ENCODE assay signal across 9 cellular contexts in genomic region chr6:17101422-17102257, GRCh38. TPM values are rescaled to one million over a fixed set of nuclear protein-coding genes. Genes with fewer than 3 reads are reported as not detected.
DNase-seq lines count a peak whose midpoint lies in the region; ATAC-seq and TF ChIP-seq lines count a peak whose summit lies in the region.
"Had no signal": no experiment of that assay in that cellular context is flagged by ENCODE, and none has a peak within 500 bp of the region (broad histone marks: within the 10 kb centered on the region; RNA-seq: fewer than 3 reads in every experiment).

STMND1 (plus strand) TSS chr6:17102050; CDS start chr6:17102258, 208 bp downstream.

- H3K4me1 Mint-ChIP-seq in activated T-cell treated with anti-CD3 and anti-CD28 coated beads, Interleukin-2, amount 50 U/mL, for 24 hours (ENCODE audit: low read depth): peaks cover 10% of the 10 kb centered on the region

- intact Hi-C loops in dorsolateral prefrontal cortex (cut with DNase I): no loop called here

- H3K4me1 ChIP-seq in mesenchymal stem cell (ENCODE audit: control insufficient read depth, insufficient read depth, low read depth, low read length): peaks cover 9% of the 10 kb centered on the region

- H3K23ac ChIP-seq in mesenchymal stem cell (ENCODE audit: low read length in 2 of 2): no peak within 1 kb of the TSS

- H3K36me3 Mint-ChIP-seq in activated T-cell treated with anti-CD3 and anti-CD28 coated beads, Interleukin-2, amount 50 U/mL, for 24 hours (ENCODE audit: low read depth): no peaks in the 10 kb centered on the region

- no peak for ATAC-seq in HG03095 (IDR thresholded peaks at IDR 0.05; ENCODE audit: unreplicated experiment)
- ATAC-seq: GM12878 had no signal

- H2BK15ac ChIP-seq in mesenchymal stem cell (ENCODE audit: low read depth, poor library complexity, severe bottlenecking): no peak within 1 kb of the TSS

- peaks cover 0 to 7% (median 0%) of the 10 kb centered on the region in 45 donors for H3K27me3 ChIP-seq in dorsolateral prefrontal cortex
- peaks cover 36 to 42% of the 10 kb centered on the region in 2 experiments for H3K27me3 ChIP-seq in mesenchymal stem cell (ENCODE audit: control insufficient read depth in 1 of 2, insufficient read depth in 1 of 2, low read length in 2 of 2)

- H3K9me3 ChIP-seq in mesenchymal stem cell (ENCODE audit: control insufficient read depth, low read length): no peaks in the 10 kb centered on the region

- H2AFZ ChIP-seq in mesenchymal stem cell (ENCODE audit: low read depth, low read length): no peak within 1 kb of the TSS

- WGBS in mesenchymal stem cell: 10% methylated on average over 57 of the region's 57 CpGs

- no peak within 1 kb of the TSS for H3K4ac ChIP-seq in mesenchymal stem cell (ENCODE audit: low read depth in 1 of 2, low read length in 2 of 2)

- H2BK12ac ChIP-seq in mesenchymal stem cell (ENCODE audit: low read length in 2 of 2): no peak within 1 kb of the TSS

- peaks cover 74% of the 10 kb centered on the region for H3K27me3 Mint-ChIP-seq in activated T-cell treated with anti-CD3 and anti-CD28 coated beads, Interleukin-2, amount 50 U/mL, for 24 hours

- H3K14ac ChIP-seq in mesenchymal stem cell (ENCODE audit: low read length in 2 of 2): no peak within 1 kb of the TSS

- H2BK5ac ChIP-seq in mesenchymal stem cell (ENCODE audit: low read depth, low read length, poor library complexity, severe bottlenecking): no peak within 1 kb of the TSS

- H3K36me3 ChIP-seq in mesenchymal stem cell (ENCODE audit: control insufficient read depth in 1 of 2, insufficient read depth in 2 of 2, low read depth in 1 of 2, low read length in 2 of 2): no peaks in the 10 kb centered on the region

- H3K4me3 Mint-ChIP-seq in activated T-cell treated with anti-CD3 and anti-CD28 coated beads, Interleukin-2, amount 50 U/mL, for 24 hours: peak within 1 kb of the TSS; percentile 60

- H3K27ac ChIP-seq in dorsolateral prefrontal cortex: peak within 1 kb of the TSS in 12 of 59 donors; percentile 3 to 61 (median 24)
- no peak within 1 kb of the TSS for H3K27ac ChIP-seq in mesenchymal stem cell (ENCODE audit: low read length, poor library complexity, severe bottlenecking)

- H2AK5ac ChIP-seq in mesenchymal stem cell (ENCODE audit: low read length, severe bottlenecking): no peak within 1 kb of the TSS

- H3K18ac ChIP-seq in mesenchymal stem cell (ENCODE audit: low read depth in 1 of 2, low read length in 2 of 2): no peak within 1 kb of the TSS

- no peaks in the 10 kb centered on the region for H3K9me3 Mint-ChIP-seq in activated T-cell treated with anti-CD3 and anti-CD28 coated beads, Interleukin-2, amount 50 U/mL, for 24 hours

- H3K27ac Mint-ChIP-seq in activated T-cell treated with anti-CD3 and anti-CD28 coated beads, Interleukin-2, amount 50 U/mL, for 24 hours: no peak within 1 kb of the TSS

- H2BK120ac ChIP-seq in mesenchymal stem cell (ENCODE audit: low read depth, low read length): no peak within 1 kb of the TSS

- H3K9ac ChIP-seq in mesenchymal stem cell (ENCODE audit: low read length): peak within 1 kb of the TSS; percentile 2

- H4K8ac ChIP-seq in mesenchymal stem cell (ENCODE audit: low read length): no peak within 1 kb of the TSS

- peak within 1 kb of the TSS; percentile 71 for H3K4me2 ChIP-seq in mesenchymal stem cell (ENCODE audit: low read length, poor library complexity, severe bottlenecking)

- H3K79me1 ChIP-seq in mesenchymal stem cell (replicated peaks; ENCODE audit: low read length, poor library complexity, severe bottlenecking): no peaks in the 10 kb centered on the region

- no peak for TF ChIP-seq CTCF in dorsolateral prefrontal cortex (IDR thresholded peaks at IDR 0.05 in 54 of 56, conservative IDR thresholded peaks at IDR 0.05 in 2 of 56; ENCODE audit: low read depth in 1 of 56, partially characterized antibody in 56 of 56)

- peak; percentile 35 for DNase-seq in activated T-cell treated with anti-CD3 and anti-CD28 coated beads, Interleukin-2, amount 50 U/mL, for 24 hours
- DNase-seq in activated T-cell treated with anti-CD3 and anti-CD28 coated beads, Interleukin-2, amount 50 U/mL, for 1 hour: no peak
- DNase-seq in NCI-H748 treated with DMSO at 0.1 percent for 48 hours (lab: John Stamatoyannopoulos, UW) (peak; percentile 92), dorsolateral prefrontal cortex (peak in 2 of 10 donors; percentile 40 to 51), mesenchymal stem cell (peak; percentile 36), midbrain (lab: John Stamatoyannopoulos, UW) (no peak), cerebellar nuclear complex (lab: John Stamatoyannopoulos, UW) (no peak)

- H3K4me3 ChIP-seq in dorsolateral prefrontal cortex: peak within 1 kb of the TSS; percentile 40 to 78 (median 58)
- peak within 1 kb of the TSS; percentile 47 to 71 for H3K4me3 ChIP-seq in mesenchymal stem cell (ENCODE audit: insufficient read depth in 1 of 2, low read depth in 1 of 2, low read length in 2 of 2)
- H3K4me3 ChIP-seq: GM12878 had no signal

- no peak within 1 kb of the TSS for H4K91ac ChIP-seq in mesenchymal stem cell (ENCODE audit: low read length)

RNA-seq across cellular contexts. Expression of gene STMND1, which starts in this region (rescaled TPM):
- total RNA-seq in dorsolateral prefrontal cortex: under 1 TPM in 18 of 120 experiments, not detected in 102; 0.29 to 0.76 (median 0.45) TPM
- polyA plus RNA-seq in mesenchymal stem cell (2013, experiment 1 of 2): not detected
- polyA plus RNA-seq in mesenchymal stem cell (2013, experiment 2 of 2): not detected
- total RNA-seq: GM12878 had no signal

Comparison
In these comparisons a context has a peak if more than half of its experiments do, and no peak if none do; other contexts are left out.
1. DNase-seq: peak in activated T-cell treated with anti-CD3 and anti-CD28 coated beads, Interleukin-2, amount 50 U/mL, for 24 hours (single experiment), NCI-H748 treated with DMSO at 0.1 percent for 48 hours (single experiment) and mesenchymal stem cell (single experiment); none in activated T-cell treated with anti-CD3 and anti-CD28 coated beads, Interleukin-2, amount 50 U/mL, for 1 hour (single experiment), midbrain (single experiment) and cerebellar nuclear complex (0 of 2).